1 cellular context compared by ENCODE assay signal in the genomic region with DNA sequence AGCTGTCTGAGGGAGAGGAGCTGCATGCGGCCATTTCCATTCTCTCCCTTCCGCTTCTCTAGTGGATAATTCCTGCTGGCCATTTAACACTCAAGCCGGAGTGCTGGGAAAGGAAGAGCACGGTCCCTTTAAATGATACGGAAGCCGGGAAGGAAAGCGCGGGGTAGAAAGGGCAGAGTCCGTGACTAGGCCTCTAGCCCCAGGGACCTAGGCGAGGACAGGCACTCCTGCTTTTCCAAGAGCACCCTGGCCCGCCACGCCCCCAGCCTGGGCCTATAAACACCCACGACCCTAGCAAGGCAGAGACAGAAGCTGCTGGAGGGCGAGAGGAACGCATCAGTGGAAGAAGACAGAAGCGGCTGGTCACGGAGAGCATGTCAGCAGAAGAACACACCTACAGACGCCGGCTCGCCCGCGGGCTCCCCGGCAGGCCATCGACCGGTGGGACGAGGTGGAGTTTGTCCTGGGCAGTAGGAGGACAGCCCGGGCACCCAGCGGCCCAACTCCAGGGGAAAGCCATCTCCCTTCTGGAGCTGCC.
TF ChIP-seq lines count a peak whose summit lies in the region.

No MANE protein-coding gene starts in this region.

TF ChIP-seq in GM23338, 12 proteins besides CTCF, POLR2A, EP300 and RAD21 (continued from another document):
- TF ChIP-seq, protein P1, sequence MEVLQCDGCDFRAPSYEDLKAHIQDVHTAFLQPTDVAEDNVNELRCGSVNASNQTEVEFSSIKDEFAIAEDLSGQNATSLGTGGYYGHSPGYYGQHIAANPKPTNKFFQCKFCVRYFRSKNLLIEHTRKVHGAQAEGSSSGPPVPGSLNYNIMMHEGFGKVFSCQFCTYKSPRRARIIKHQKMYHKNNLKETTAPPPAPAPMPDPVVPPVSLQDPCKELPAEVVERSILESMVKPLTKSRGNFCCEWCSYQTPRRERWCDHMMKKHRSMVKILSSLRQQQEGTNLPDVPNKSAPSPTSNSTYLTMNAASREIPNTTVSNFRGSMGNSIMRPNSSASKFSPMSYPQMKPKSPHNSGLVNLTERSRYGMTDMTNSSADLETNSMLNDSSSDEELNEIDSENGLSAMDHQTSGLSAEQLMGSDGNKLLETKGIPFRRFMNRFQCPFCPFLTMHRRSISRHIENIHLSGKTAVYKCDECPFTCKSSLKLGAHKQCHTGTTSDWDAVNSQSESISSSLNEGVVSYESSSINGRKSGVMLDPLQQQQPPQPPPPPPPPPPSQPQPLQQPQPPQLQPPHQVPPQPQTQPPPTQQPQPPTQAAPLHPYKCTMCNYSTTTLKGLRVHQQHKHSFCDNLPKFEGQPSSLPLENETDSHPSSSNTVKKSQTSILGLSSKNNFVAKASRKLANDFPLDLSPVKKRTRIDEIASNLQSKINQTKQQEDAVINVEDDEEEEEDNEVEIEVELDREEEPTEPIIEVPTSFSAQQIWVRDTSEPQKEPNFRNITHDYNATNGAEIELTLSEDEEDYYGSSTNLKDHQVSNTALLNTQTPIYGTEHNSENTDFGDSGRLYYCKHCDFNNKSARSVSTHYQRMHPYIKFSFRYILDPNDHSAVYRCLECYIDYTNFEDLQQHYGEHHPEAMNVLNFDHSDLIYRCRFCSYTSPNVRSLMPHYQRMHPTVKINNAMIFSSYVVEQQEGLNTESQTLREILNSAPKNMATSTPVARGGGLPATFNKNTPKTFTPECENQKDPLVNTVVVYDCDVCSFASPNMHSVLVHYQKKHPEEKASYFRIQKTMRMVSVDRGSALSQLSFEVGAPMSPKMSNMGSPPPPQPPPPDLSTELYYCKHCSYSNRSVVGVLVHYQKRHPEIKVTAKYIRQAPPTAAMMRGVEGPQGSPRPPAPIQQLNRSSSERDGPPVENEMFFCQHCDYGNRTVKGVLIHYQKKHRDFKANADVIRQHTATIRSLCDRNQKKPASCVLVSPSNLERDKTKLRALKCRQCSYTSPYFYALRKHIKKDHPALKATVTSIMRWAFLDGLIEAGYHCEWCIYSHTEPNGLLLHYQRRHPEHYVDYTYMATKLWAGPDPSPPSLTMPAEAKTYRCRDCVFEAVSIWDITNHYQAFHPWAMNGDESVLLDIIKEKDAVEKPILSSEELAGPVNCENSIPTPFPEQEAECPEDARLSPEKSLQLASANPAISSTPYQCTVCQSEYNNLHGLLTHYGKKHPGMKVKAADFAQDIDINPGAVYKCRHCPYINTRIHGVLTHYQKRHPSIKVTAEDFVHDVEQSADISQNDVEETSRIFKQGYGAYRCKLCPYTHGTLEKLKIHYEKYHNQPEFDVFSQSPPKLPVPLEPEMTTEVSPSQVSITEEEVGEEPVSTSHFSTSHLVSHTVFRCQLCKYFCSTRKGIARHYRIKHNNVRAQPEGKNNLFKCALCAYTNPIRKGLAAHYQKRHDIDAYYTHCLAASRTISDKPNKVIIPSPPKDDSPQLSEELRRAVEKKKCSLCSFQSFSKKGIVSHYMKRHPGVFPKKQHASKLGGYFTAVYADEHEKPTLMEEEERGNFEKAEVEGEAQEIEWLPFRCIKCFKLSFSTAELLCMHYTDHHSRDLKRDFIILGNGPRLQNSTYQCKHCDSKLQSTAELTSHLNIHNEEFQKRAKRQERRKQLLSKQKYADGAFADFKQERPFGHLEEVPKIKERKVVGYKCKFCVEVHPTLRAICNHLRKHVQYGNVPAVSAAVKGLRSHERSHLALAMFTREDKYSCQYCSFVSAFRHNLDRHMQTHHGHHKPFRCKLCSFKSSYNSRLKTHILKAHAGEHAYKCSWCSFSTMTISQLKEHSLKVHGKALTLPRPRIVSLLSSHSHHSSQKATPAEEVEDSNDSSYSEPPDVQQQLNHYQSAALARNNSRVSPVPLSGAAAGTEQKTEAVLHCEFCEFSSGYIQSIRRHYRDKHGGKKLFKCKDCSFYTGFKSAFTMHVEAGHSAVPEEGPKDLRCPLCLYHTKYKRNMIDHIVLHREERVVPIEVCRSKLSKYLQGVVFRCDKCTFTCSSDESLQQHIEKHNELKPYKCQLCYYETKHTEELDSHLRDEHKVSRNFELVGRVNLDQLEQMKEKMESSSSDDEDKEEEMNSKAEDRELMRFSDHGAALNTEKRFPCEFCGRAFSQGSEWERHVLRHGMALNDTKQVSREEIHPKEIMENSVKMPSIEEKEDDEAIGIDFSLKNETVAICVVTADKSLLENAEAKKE (CRISPR knock-in tag; IDR thresholded peaks at IDR 0.05), result no peak
- no peak for TF ChIP-seq STAT1 (IDR thresholded peaks at IDR 0.05; ENCODE audit: unreplicated experiment)
- no peak for TF ChIP-seq NANOG (IDR thresholded peaks at IDR 0.05; ENCODE audit: borderline replicate concordance)
- no peak for TF ChIP-seq EZH2 (IDR thresholded peaks at IDR 0.05; ENCODE audit: low read depth, unreplicated experiment)
- TF ChIP-seq JUNB (IDR thresholded peaks at IDR 0.05; ENCODE audit: unreplicated experiment), result no peak
- TF ChIP-seq, protein P2, sequence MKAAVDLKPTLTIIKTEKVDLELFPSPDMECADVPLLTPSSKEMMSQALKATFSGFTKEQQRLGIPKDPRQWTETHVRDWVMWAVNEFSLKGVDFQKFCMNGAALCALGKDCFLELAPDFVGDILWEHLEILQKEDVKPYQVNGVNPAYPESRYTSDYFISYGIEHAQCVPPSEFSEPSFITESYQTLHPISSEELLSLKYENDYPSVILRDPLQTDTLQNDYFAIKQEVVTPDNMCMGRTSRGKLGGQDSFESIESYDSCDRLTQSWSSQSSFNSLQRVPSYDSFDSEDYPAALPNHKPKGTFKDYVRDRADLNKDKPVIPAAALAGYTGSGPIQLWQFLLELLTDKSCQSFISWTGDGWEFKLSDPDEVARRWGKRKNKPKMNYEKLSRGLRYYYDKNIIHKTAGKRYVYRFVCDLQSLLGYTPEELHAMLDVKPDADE (IDR thresholded peaks at IDR 0.05), result no peak
- no peak for TF ChIP-seq CREB1 (CRISPR knock-in tag; IDR thresholded peaks at IDR 0.05; ENCODE audit: low read depth)
- TF ChIP-seq ZNF114 (CRISPR knock-in tag; IDR thresholded peaks at IDR 0.05), result no peak
- TF ChIP-seq POLR2AphosphoS5 (IDR thresholded peaks at IDR 0.05; ENCODE audit: low read depth), result no peak
- no peak for TF ChIP-seq EZH2phosphoT487 (IDR thresholded peaks at IDR 0.05; ENCODE audit: unreplicated experiment)
- TF ChIP-seq, protein P3, sequence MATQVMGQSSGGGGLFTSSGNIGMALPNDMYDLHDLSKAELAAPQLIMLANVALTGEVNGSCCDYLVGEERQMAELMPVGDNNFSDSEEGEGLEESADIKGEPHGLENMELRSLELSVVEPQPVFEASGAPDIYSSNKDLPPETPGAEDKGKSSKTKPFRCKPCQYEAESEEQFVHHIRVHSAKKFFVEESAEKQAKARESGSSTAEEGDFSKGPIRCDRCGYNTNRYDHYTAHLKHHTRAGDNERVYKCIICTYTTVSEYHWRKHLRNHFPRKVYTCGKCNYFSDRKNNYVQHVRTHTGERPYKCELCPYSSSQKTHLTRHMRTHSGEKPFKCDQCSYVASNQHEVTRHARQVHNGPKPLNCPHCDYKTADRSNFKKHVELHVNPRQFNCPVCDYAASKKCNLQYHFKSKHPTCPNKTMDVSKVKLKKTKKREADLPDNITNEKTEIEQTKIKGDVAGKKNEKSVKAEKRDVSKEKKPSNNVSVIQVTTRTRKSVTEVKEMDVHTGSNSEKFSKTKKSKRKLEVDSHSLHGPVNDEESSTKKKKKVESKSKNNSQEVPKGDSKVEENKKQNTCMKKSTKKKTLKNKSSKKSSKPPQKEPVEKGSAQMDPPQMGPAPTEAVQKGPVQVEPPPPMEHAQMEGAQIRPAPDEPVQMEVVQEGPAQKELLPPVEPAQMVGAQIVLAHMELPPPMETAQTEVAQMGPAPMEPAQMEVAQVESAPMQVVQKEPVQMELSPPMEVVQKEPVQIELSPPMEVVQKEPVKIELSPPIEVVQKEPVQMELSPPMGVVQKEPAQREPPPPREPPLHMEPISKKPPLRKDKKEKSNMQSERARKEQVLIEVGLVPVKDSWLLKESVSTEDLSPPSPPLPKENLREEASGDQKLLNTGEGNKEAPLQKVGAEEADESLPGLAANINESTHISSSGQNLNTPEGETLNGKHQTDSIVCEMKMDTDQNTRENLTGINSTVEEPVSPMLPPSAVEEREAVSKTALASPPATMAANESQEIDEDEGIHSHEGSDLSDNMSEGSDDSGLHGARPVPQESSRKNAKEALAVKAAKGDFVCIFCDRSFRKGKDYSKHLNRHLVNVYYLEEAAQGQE (IDR thresholded peaks at IDR 0.05; ENCODE audit: unreplicated experiment), result no peak
TF ChIP-seq in GM23338: peak in this region for 0.
